Comparison of ENCODE assay signal across 1 cellular context in the genomic region with DNA sequence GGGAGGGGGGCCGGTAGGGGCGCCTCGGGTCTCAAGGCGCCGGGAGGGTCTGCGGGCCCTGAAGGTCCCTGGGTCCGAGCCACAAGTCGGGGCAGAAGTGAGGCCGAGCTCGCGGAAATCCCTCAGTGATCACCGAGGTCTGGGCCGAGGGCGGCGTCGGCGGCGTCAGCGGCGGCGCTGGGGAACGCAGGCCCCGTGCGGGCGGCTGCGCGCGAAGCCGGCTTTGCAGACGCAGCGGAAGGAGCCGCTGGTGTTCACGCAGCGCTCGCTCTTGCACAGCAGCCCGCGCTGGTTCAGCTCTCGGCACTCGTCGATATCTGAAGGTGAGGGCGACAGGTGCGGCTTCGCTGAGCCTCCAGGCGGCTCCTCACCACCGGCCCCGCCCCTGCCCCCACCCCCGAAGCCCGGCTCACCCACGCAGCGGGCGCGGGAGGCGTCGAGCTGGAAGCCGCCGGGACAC.
TF ChIP-seq lines count a peak whose summit lies in the region.

No MANE protein-coding gene starts in this region.

TF ChIP-seq in HEK293T, 16 proteins besides CTCF, POLR2A, EP300 and RAD21:
- TF ChIP-seq CTBP1 (IDR thresholded peaks at IDR 0.05; ENCODE audit: borderline replicate concordance) (no peak), ELF4 (IDR thresholded peaks at IDR 0.05) (no peak), NFRKB (IDR thresholded peaks at IDR 0.05) (no peak), LEF1 (IDR thresholded peaks at IDR 0.05; ENCODE audit: borderline replicate concordance) (no peak), SUZ12 (IDR thresholded peaks at IDR 0.05) (no peak), FOXA1 (IDR thresholded peaks at IDR 0.05) (no peak)
